1 cellular context compared by ENCODE assay signal in genomic region chr4:185318679-185319078, GRCh38.
TF ChIP-seq lines count a peak whose summit lies in the region.

No MANE protein-coding gene starts in this region.

TF ChIP-seq in HepG2, 621 proteins besides CTCF, POLR2A, EP300 and RAD21 (continued from another document and continues in another):
- TF ChIP-seq DRAP1 (CRISPR knock-in tag; IDR thresholded peaks at IDR 0.05) (peak; percentile 50; the same call in 1 of the 2 replicates), MZF1 (CRISPR knock-in tag; IDR thresholded peaks at IDR 0.05; ENCODE audit: borderline replicate concordance) (no peak), CHD2 (IDR thresholded peaks at IDR 0.05; ENCODE audit: low read depth, low read length) (no peak), TIGD3 (CRISPR knock-in tag; IDR thresholded peaks at IDR 0.05; ENCODE audit: borderline replicate concordance) (no peak), ZNF792 (CRISPR knock-in tag; IDR thresholded peaks at IDR 0.05) (peak; percentile 72; the same call in 1 of the 2 replicates), ZSCAN9 (CRISPR knock-in tag; IDR thresholded peaks at IDR 0.05; ENCODE audit: borderline replicate concordance) (no peak; the same call in 1 of the 2 replicates), HBP1 (CRISPR knock-in tag; IDR thresholded peaks at IDR 0.05; ENCODE audit: low read depth) (peak; percentile 68; the same call in 1 of the 2 replicates), ZNF510 (CRISPR knock-in tag; IDR thresholded peaks at IDR 0.05; ENCODE audit: low read depth) (no peak), TMF1 (CRISPR knock-in tag; IDR thresholded peaks at IDR 0.05; ENCODE audit: low read depth) (no peak), ZBTB14 (CRISPR knock-in tag; IDR thresholded peaks at IDR 0.05) (no peak), ZNF557 (CRISPR knock-in tag; IDR thresholded peaks at IDR 0.05) (no peak), ZNF138 (CRISPR knock-in tag; IDR thresholded peaks at IDR 0.05; ENCODE audit: low read depth) (no peak), HMG20A (CRISPR knock-in tag; IDR thresholded peaks at IDR 0.05; ENCODE audit: borderline replicate concordance) (peak; percentile 67; the same call in 1 of the 2 replicates), ZFP36L1 (CRISPR knock-in tag; IDR thresholded peaks at IDR 0.05) (no peak; the same call in 1 of the 2 replicates), LCORL (IDR thresholded peaks at IDR 0.05) (0 out of 2 replicates have a peak, but pooled peaks have one; percentile 31), LCORL (CRISPR knock-in tag; IDR thresholded peaks at IDR 0.05) (no peak), CCAR2 (optimal IDR thresholded peaks at IDR 0.05; ENCODE audit: low read depth, low read length) (no peak), ZNF343 (CRISPR knock-in tag; IDR thresholded peaks at IDR 0.05) (no peak), PBX2 (CRISPR knock-in tag; IDR thresholded peaks at IDR 0.05) (no peak), ZSCAN29 (CRISPR knock-in tag; conservative IDR thresholded peaks at IDR 0.05) (no peak), ZFP91 (CRISPR knock-in tag; IDR thresholded peaks at IDR 0.05; ENCODE audit: borderline replicate concordance) (no peak), BORCS8-MEF2B (CRISPR knock-in tag; IDR thresholded peaks at IDR 0.05) (no peak), SMYD3 (CRISPR knock-in tag; IDR thresholded peaks at IDR 0.05) (no peak), CENPX (CRISPR knock-in tag; IDR thresholded peaks at IDR 0.05) (no peak), ZNF329 (CRISPR knock-in tag; IDR thresholded peaks at IDR 0.05; ENCODE audit: low read depth) (no peak), E2F1 (CRISPR knock-in tag; IDR thresholded peaks at IDR 0.05) (no peak), MYC (CRISPR knock-in tag; IDR thresholded peaks at IDR 0.05; ENCODE audit: borderline replicate concordance) (no peak), SOX5 (CRISPR knock-in tag; IDR thresholded peaks at IDR 0.05; ENCODE audit: borderline replicate concordance) (peak; percentile 94), BCLAF1 (IDR thresholded peaks at IDR 0.05) (no peak), ZBTB7B (CRISPR knock-in tag; IDR thresholded peaks at IDR 0.05) (peak; percentile 35; the same call in 1 of the 2 replicates), ZNF713 (CRISPR knock-in tag; IDR thresholded peaks at IDR 0.05) (no peak), PLRG1 (conservative IDR thresholded peaks at IDR 0.05) (no peak), MBD4 (IDR thresholded peaks at IDR 0.05; ENCODE audit: borderline replicate concordance, low read length) (no peak), ZC3H13 (CRISPR knock-in tag; IDR thresholded peaks at IDR 0.05) (no peak), NBN (conservative IDR thresholded peaks at IDR 0.05) (no peak), HHEX (CRISPR knock-in tag; IDR thresholded peaks at IDR 0.05) (no peak), KLF9 (CRISPR knock-in tag; IDR thresholded peaks at IDR 0.05; ENCODE audit: low read depth) (peak; percentile 33; the same call in 1 of the 2 replicates), MED1 (CRISPR knock-in tag; IDR thresholded peaks at IDR 0.05) (peak; percentile 76), GATAD1 (CRISPR knock-in tag; IDR thresholded peaks at IDR 0.05) (0 out of 2 replicates have a peak, but pooled peaks have one; percentile 23), KDM6A (CRISPR knock-in tag; IDR thresholded peaks at IDR 0.05; ENCODE audit: low read depth) (0 out of 2 replicates have a peak, but pooled peaks have one; percentile 33), ZNF335 (CRISPR knock-in tag; IDR thresholded peaks at IDR 0.05) (no peak), CAMTA2 (CRISPR knock-in tag; IDR thresholded peaks at IDR 0.05; ENCODE audit: borderline replicate concordance) (no peak), KDM4B (CRISPR knock-in tag; IDR thresholded peaks at IDR 0.05) (0 out of 2 replicates have a peak, but pooled peaks have one; percentile 45), KIAA2018 (CRISPR knock-in tag; IDR thresholded peaks at IDR 0.05; ENCODE audit: borderline replicate concordance) (no peak), ZNF430 (CRISPR knock-in tag; IDR thresholded peaks at IDR 0.05) (no peak), ZNF274 (CRISPR knock-in tag; IDR thresholded peaks at IDR 0.05) (no peak), ZNF468 (CRISPR knock-in tag; IDR thresholded peaks at IDR 0.05) (no peak), ZFP82 (CRISPR knock-in tag; IDR thresholded peaks at IDR 0.05; ENCODE audit: borderline replicate concordance) (no peak), NFRKB (IDR thresholded peaks at IDR 0.05) (no peak), NFE2 (CRISPR knock-in tag; IDR thresholded peaks at IDR 0.05) (peak; percentile 84; the same call in 1 of the 2 replicates)
